ENCODE assay signal across 1 cellular context in genomic region chr11:85854557-85855340, GRCh38.
A peak's percentile ranks its signal among the peaks of the same experiment; 100 is the strongest.
TF ChIP-seq lines count a peak whose summit lies in the region.

No MANE protein-coding gene starts in this region.

TF ChIP-seq in HepG2, 621 proteins besides CTCF, POLR2A, EP300 and RAD21 (continues in another document):
- 0 out of 2 replicates have a peak, but pooled peaks have one; percentile 72 for TF ChIP-seq ISL2 (CRISPR knock-in tag; IDR thresholded peaks at IDR 0.05)
- TF ChIP-seq STAT6 (CRISPR knock-in tag; IDR thresholded peaks at IDR 0.05; ENCODE audit: borderline replicate concordance) = no peak
- 0 out of 2 replicates have a peak, but pooled peaks have one; percentile 22 for TF ChIP-seq ZNF550 (CRISPR knock-in tag; IDR thresholded peaks at IDR 0.05; ENCODE audit: borderline replicate concordance)
- peak; percentile 94 for TF ChIP-seq NRL (CRISPR knock-in tag; IDR thresholded peaks at IDR 0.05; ENCODE audit: borderline replicate concordance)
- TF ChIP-seq HNF4A (CRISPR knock-in tag; IDR thresholded peaks at IDR 0.05) = peak; percentile 31; the same call in 1 of the 2 replicates
- peak; percentile 61; the same call in 1 of the 2 replicates for TF ChIP-seq ZNF333 (CRISPR knock-in tag; IDR thresholded peaks at IDR 0.05; ENCODE audit: borderline replicate concordance)
- peak in 1 of 2 experiments; percentile 89; a peak in 2 of 4 replicates for TF ChIP-seq KLF16 (CRISPR knock-in tag; IDR thresholded peaks at IDR 0.05)
- peak; percentile 61; the same call in 1 of the 2 replicates for TF ChIP-seq RFXANK (CRISPR knock-in tag; IDR thresholded peaks at IDR 0.05)
- peak; percentile 74 for TF ChIP-seq MED8 (CRISPR knock-in tag; IDR thresholded peaks at IDR 0.05; ENCODE audit: insufficient replicate concordance)
- no peak for TF ChIP-seq HMG20B (CRISPR knock-in tag; conservative IDR thresholded peaks at IDR 0.05)
- peak; percentile 86 for TF ChIP-seq SRY (CRISPR knock-in tag; IDR thresholded peaks at IDR 0.05)
- no peak; the same call in 1 of the 2 replicates for TF ChIP-seq ZSCAN5A (CRISPR knock-in tag; IDR thresholded peaks at IDR 0.05; ENCODE audit: borderline replicate concordance)
- TF ChIP-seq TEAD2 (CRISPR knock-in tag; IDR thresholded peaks at IDR 0.05) = 0 out of 2 replicates have a peak, but pooled peaks have one; percentile 30
- no peak; the same call in 1 of the 2 replicates for TF ChIP-seq ZNF235 (CRISPR knock-in tag; IDR thresholded peaks at IDR 0.05; ENCODE audit: borderline replicate concordance)
- no peak for TF ChIP-seq USF2 (IDR thresholded peaks at IDR 0.05; ENCODE audit: low read depth, low read length)
- TF ChIP-seq USF2 (CRISPR knock-in tag; IDR thresholded peaks at IDR 0.05; ENCODE audit: borderline replicate concordance) = no peak; the same call in 1 of the 2 replicates
- peak; percentile 68; the same call in 1 of the 2 replicates for TF ChIP-seq HDAC2 (CRISPR knock-in tag; IDR thresholded peaks at IDR 0.05)
- peak; percentile 65; the same call in 1 of the 2 replicates for TF ChIP-seq ZNF782 (CRISPR knock-in tag; IDR thresholded peaks at IDR 0.05; ENCODE audit: borderline replicate concordance)
- TF ChIP-seq ZGPAT (CRISPR knock-in tag; IDR thresholded peaks at IDR 0.05) = peak; percentile 89
- TF ChIP-seq HOXD1 (CRISPR knock-in tag; IDR thresholded peaks at IDR 0.05) = no peak
- peak; percentile 93 for TF ChIP-seq NKX3-1 (CRISPR knock-in tag; IDR thresholded peaks at IDR 0.05)
- TF ChIP-seq NFE2L2 (IDR thresholded peaks at IDR 0.05; ENCODE audit: low read length) = no peak
- TF ChIP-seq, protein P1, sequence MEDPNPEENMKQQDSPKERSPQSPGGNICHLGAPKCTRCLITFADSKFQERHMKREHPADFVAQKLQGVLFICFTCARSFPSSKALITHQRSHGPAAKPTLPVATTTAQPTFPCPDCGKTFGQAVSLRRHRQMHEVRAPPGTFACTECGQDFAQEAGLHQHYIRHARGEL (CRISPR knock-in tag; IDR thresholded peaks at IDR 0.05) = peak; percentile 91
- no peak for TF ChIP-seq DPF2 (CRISPR knock-in tag; IDR thresholded peaks at IDR 0.05; ENCODE audit: borderline replicate concordance, low read depth)
- 0 out of 2 replicates have a peak, but pooled peaks have one; percentile 39 for TF ChIP-seq ZNF775 (CRISPR knock-in tag; IDR thresholded peaks at IDR 0.05; ENCODE audit: borderline replicate concordance)
- no peak for TF ChIP-seq NR2F6 (IDR thresholded peaks at IDR 0.05)
- TF ChIP-seq NR2F6 (CRISPR knock-in tag; IDR thresholded peaks at IDR 0.05) = peak; percentile 66; the same call in 1 of the 2 replicates
- peak; percentile 83 for TF ChIP-seq ZNF331 (CRISPR knock-in tag; IDR thresholded peaks at IDR 0.05)
- TF ChIP-seq U2AF2 (IDR thresholded peaks at IDR 0.05; ENCODE audit: low read depth, low read length) = no peak
- TF ChIP-seq ZFP91 (CRISPR knock-in tag; IDR thresholded peaks at IDR 0.05; ENCODE audit: borderline replicate concordance) = peak; percentile 95
- peak; percentile 87 for TF ChIP-seq ZNF263 (CRISPR knock-in tag; IDR thresholded peaks at IDR 0.05)
- TF ChIP-seq NPAS2 (CRISPR knock-in tag; IDR thresholded peaks at IDR 0.05; ENCODE audit: borderline replicate concordance) = no peak
- TF ChIP-seq, protein P2, sequence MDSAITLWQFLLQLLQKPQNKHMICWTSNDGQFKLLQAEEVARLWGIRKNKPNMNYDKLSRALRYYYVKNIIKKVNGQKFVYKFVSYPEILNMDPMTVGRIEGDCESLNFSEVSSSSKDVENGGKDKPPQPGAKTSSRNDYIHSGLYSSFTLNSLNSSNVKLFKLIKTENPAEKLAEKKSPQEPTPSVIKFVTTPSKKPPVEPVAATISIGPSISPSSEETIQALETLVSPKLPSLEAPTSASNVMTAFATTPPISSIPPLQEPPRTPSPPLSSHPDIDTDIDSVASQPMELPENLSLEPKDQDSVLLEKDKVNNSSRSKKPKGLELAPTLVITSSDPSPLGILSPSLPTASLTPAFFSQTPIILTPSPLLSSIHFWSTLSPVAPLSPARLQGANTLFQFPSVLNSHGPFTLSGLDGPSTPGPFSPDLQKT (CRISPR knock-in tag; IDR thresholded peaks at IDR 0.05; ENCODE audit: borderline replicate concordance) = no peak
- no peak for TF ChIP-seq MBNL3 (CRISPR knock-in tag; conservative IDR thresholded peaks at IDR 0.05)
- TF ChIP-seq, protein P3, sequence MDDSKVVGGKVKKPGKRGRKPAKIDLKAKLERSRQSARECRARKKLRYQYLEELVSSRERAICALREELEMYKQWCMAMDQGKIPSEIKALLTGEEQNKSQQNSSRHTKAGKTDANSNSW (CRISPR knock-in tag; IDR thresholded peaks at IDR 0.05; ENCODE audit: borderline replicate concordance) = peak; percentile 87; the same call in 1 of the 2 replicates
- TF ChIP-seq ATM (IDR thresholded peaks at IDR 0.05; ENCODE audit: borderline replicate concordance) = no peak
- TF ChIP-seq REL (CRISPR knock-in tag; conservative IDR thresholded peaks at IDR 0.05) = peak; percentile 85
- TF ChIP-seq ZNF337 (CRISPR knock-in tag; IDR thresholded peaks at IDR 0.05; ENCODE audit: borderline replicate concordance, low read depth) = 0 out of 2 replicates have a peak, but pooled peaks have one; percentile 51
- peak; percentile 71 for TF ChIP-seq CHD2 (IDR thresholded peaks at IDR 0.05; ENCODE audit: low read depth, low read length)
- TF ChIP-seq YY1 (IDR thresholded peaks at IDR 0.05; ENCODE audit: insufficient read depth, insufficient replicate concordance, low read depth, low read length) = peak; percentile 73
- TF ChIP-seq MZF1 (CRISPR knock-in tag; IDR thresholded peaks at IDR 0.05; ENCODE audit: borderline replicate concordance) = no peak
- peak; percentile 89; the same call in 1 of the 2 replicates for TF ChIP-seq ZNF33B (CRISPR knock-in tag; IDR thresholded peaks at IDR 0.05)
- peak; percentile 78 for TF ChIP-seq RXRA (CRISPR knock-in tag; IDR thresholded peaks at IDR 0.05)
- peak; percentile 54; the same call in 1 of the 2 replicates for TF ChIP-seq FOXJ3 (CRISPR knock-in tag; IDR thresholded peaks at IDR 0.05; ENCODE audit: borderline replicate concordance)
- TF ChIP-seq, protein P4, sequence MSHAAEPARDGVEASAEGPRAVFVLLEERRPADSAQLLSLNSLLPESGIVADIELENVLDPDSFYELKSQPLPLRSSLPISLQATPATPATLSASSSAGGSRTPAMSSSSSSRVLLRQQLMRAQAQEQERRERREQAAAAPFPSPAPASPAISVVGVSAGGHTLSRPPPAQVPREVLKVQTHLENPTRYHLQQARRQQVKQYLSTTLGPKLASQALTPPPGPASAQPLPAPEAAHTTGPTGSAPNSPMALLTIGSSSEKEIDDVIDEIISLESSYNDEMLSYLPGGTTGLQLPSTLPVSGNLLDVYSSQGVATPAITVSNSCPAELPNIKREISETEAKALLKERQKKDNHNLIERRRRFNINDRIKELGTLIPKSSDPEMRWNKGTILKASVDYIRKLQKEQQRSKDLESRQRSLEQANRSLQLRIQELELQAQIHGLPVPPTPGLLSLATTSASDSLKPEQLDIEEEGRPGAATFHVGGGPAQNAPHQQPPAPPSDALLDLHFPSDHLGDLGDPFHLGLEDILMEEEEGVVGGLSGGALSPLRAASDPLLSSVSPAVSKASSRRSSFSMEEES (CRISPR knock-in tag; IDR thresholded peaks at IDR 0.05) = peak; percentile 79
- TF ChIP-seq ZNF766 (CRISPR knock-in tag; IDR thresholded peaks at IDR 0.05; ENCODE audit: borderline replicate concordance) = peak; percentile 90; the same call in 1 of the 2 replicates
- TF ChIP-seq SETDB1 (CRISPR knock-in tag; IDR thresholded peaks at IDR 0.05; ENCODE audit: borderline replicate concordance) = no peak
- TF ChIP-seq ZZZ3 (CRISPR knock-in tag; IDR thresholded peaks at IDR 0.05; ENCODE audit: borderline replicate concordance) = 0 out of 2 replicates have a peak, but pooled peaks have one; percentile 51
- TF ChIP-seq EEA1 (CRISPR knock-in tag; IDR thresholded peaks at IDR 0.05; ENCODE audit: borderline replicate concordance) = peak; percentile 89; the same call in 1 of the 2 replicates
